17 cellular contexts compared by ENCODE assay signal in the genomic region with DNA sequence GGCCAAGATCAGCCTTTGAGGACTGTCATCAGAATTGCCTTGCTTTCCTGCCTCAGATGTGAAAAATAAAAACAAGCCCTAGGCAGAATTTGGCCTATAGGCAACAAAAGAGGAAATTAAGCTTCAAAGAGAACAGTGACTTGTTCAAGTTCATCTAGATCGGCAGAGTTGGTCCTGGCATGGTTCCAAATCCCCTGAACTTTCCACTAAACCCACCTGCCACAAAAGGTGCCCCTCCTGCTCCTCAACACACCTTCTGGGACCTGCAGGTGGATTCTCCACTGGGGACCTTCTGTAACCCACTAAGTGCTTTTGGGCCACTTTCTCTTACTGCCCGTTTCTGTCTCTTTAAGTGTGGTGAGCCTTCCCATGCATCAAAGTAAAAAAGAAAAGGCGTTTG. TPM values are rescaled to one million over a fixed set of nuclear protein-coding genes. Genes with fewer than 3 reads are reported as not detected.
DNase-seq lines count a peak whose midpoint lies in the region; ATAC-seq, FAIRE-seq and TF ChIP-seq lines count a peak whose summit lies in the region.
"Had no signal": no experiment of that assay in that cellular context is flagged by ENCODE, and none has a peak within 500 bp of the region (broad histone marks: within the 10 kb centered on the region; RNA-seq: fewer than 3 reads in every experiment).

No MANE protein-coding gene starts in this region.

- CTCF ChIA-PET in Calu3 (lab: Charles Lee), result interaction anchor here (0.5 to 1.6 kb wide), 8 partner anchors 13 to 777 kb away, joined by 3 to 9 read pairs (median 4); a partner anchor contains a TSS

- intact Hi-C loops in Calu3 (cut with micrococcal nuclease; ENCODE audit: unreplicated experiment), result no loop called here

- FAIRE-seq in GM12892 (lab: Jason Lieb, UNC), result no peak
- FAIRE-seq: A204.1, GM18507, H54 had no signal

- peaks cover 35% of the 10 kb centered on the region for H3K27me3 Mint-ChIP-seq in Calu3 (ENCODE audit: unreplicated experiment)
- H3K27me3 Mint-ChIP-seq in activated T-cell treated with anti-CD3 and anti-CD28 coated beads, Interleukin-2, amount 50 U/mL, for 72 hours (ENCODE audit: low read depth), result peaks cover 17% of the 10 kb centered on the region

- DNase-seq in Calu3 (no peak), OCI-M1 (lab: John Stamatoyannopoulos, UW) (peak; percentile 24), coronary artery (ENCODE audit: low spot score) (peak; percentile 46), ureter (ENCODE audit: low spot score) (peak; percentile 13), GM12892 (ENCODE audit: insufficient read length) (no peak), T-helper 9 cell (no peak)
- no peak for DNase-seq in activated T-cell treated with anti-CD3 and anti-CD28 coated beads, Interleukin-2, amount 50 U/mL, for 72 hours
- DNase-seq: CD8-positive, alpha-beta T cell; COR-L47 had no signal

- H3K4me3 ChIP-seq in coronary artery, result no peak overlapping the region

- H3K4me1 Mint-ChIP-seq in Calu3 (ENCODE audit: low read depth, unreplicated experiment), result peaks cover 28% of the 10 kb centered on the region
- peaks cover 18% of the 10 kb centered on the region for H3K4me1 Mint-ChIP-seq in activated T-cell treated with anti-CD3 and anti-CD28 coated beads, Interleukin-2, amount 50 U/mL, for 72 hours (ENCODE audit: low read depth)
- H3K4me1 Mint-ChIP-seq: CD14-positive monocyte had no signal

- no peak overlapping the region for H3K27ac ChIP-seq in coronary artery
- H3K27ac ChIP-seq: HL-60 had no signal

- no peaks in the 10 kb centered on the region for H3K9me3 Mint-ChIP-seq in Calu3 (ENCODE audit: low read depth, unreplicated experiment)
- no peaks in the 10 kb centered on the region for H3K9me3 Mint-ChIP-seq in activated T-cell treated with anti-CD3 and anti-CD28 coated beads, Interleukin-2, amount 50 U/mL, for 72 hours
- H3K9me3 Mint-ChIP-seq: CD14-positive monocyte; CD8-positive, alpha-beta T cell had no signal

- no peak for ATAC-seq in activated T-cell treated with anti-CD3 and anti-CD28 coated beads, Interleukin-2, amount 50 U/mL, for 72 hours (replicated peaks in 1 of 2)
- ATAC-seq: CD8-positive, alpha-beta T cell; HCT116 had no signal

- no TSS peak for BruUV-seq in Calu3 (replicated peaks; lab: Mats Ljungman, UMichigan)

- H3K36me3 Mint-ChIP-seq in Calu3 (ENCODE audit: insufficient read depth, unreplicated experiment), result peaks cover 8% of the 10 kb centered on the region
- H3K36me3 Mint-ChIP-seq in activated T-cell treated with anti-CD3 and anti-CD28 coated beads, Interleukin-2, amount 50 U/mL, for 72 hours (ENCODE audit: insufficient read depth in 2 of 2), result no peaks in the 10 kb centered on the region
- H3K36me3 Mint-ChIP-seq: CD14-positive monocyte; CD8-positive, alpha-beta T cell had no signal

- peak overlapping the region; percentile 67 for H3K27ac Mint-ChIP-seq in Calu3 (ENCODE audit: unreplicated experiment)
- H3K27ac Mint-ChIP-seq in activated T-cell treated with anti-CD3 and anti-CD28 coated beads, Interleukin-2, amount 50 U/mL, for 72 hours, result no peak overlapping the region
- H3K27ac Mint-ChIP-seq: CD14-positive monocyte; CD8-positive, alpha-beta T cell had no signal

- H3K4me3 Mint-ChIP-seq in Calu3 (ENCODE audit: low read depth, unreplicated experiment), result peak overlapping the region; percentile 56
- H3K4me3 Mint-ChIP-seq in activated T-cell treated with anti-CD3 and anti-CD28 coated beads, Interleukin-2, amount 50 U/mL, for 72 hours, result no peak overlapping the region
- H3K4me3 Mint-ChIP-seq: CD14-positive monocyte; CD8-positive, alpha-beta T cell had no signal

- no peak for TF ChIP-seq POLR2A in GM12892 (IDR thresholded peaks at IDR 0.05; ENCODE audit: low read depth, low read length)

- TF ChIP-seq CTCF in Calu3 (IDR thresholded peaks at IDR 0.05; ENCODE audit: unreplicated experiment), result no peak
- no peak for TF ChIP-seq CTCF in coronary artery (IDR thresholded peaks at IDR 0.05)

RNA-seq across cellular contexts. Expression of a gene that starts 42.5 kb away (rescaled TPM):
- total RNA-seq in Calu3 (2022) (not detected in 2 replicates), ureter (2.1 TPM)
- 0.30 TPM for polyA plus RNA-seq in GM12892 (2012; ENCODE audit: missing spikeins)
- not detected for total RNA-seq in activated T-cell treated with anti-CD3 and anti-CD28 coated beads, Interleukin-2, amount 50 U/mL, for 72 hours
- total RNA-seq: CD8-positive, alpha-beta T cell had no signal
- polyA plus RNA-seq: AG04450, BJ, CD14-positive monocyte had no signal

Comparison
In these comparisons a context has a peak if more than half of its experiments do, and no peak if none do; other contexts are left out.
1. DNase-seq: peak in OCI-M1 (single experiment), coronary artery (single experiment) and ureter (single experiment); none in Calu3 (single experiment), GM12892 (single experiment), T-helper 9 cell (single experiment) and activated T-cell treated with anti-CD3 and anti-CD28 coated beads, Interleukin-2, amount 50 U/mL, for 72 hours (0 of 2).